In genomic region chr17:16689731-16690281, GRCh38 we compare ENCODE assay signal across 8 cellular contexts. TPM values are rescaled to one million over a fixed set of nuclear protein-coding genes. Genes with fewer than 3 reads are reported as not detected.
DNase-seq lines count a peak whose midpoint lies in the region; ATAC-seq, FAIRE-seq and TF ChIP-seq lines count a peak whose summit lies in the region.
"Not testable (repeated sequence)": the region's sequence is repeated elsewhere in the genome, so short reads cannot be mapped to it uniquely, and the experiment has no call there.

Gene CCDC144A (plus strand): TSS chr17:16690241. CDS start chr17:16690401, 160 bp downstream.

- BruUV-seq in GM12878 (replicated peaks; lab: Mats Ljungman, UMichigan) = not testable (repeated sequence)

- not testable (repeated sequence) for H4K20me1 ChIP-seq in GM12878 (ENCODE audit: control insufficient read depth, insufficient read depth)

- ATAC-seq in A549 = peak; percentile 54 to 73; a peak in 4 of 6 replicates
- peak; percentile 59; the same call in 2 of the 3 replicates for ATAC-seq in GM12878

- RAD21 ChIA-PET in GM12878 (lab: Charles Lee; ENCODE audit: unreplicated experiment) = not testable (repeated sequence)

- not testable (repeated sequence) for H3K79me2 ChIP-seq in GM12878 (ENCODE audit: control insufficient read depth, insufficient read depth, low read length)

- in situ Hi-C loops in GM13976 (cut with MboI; ENCODE audit: low sequenced_read_pairs, unreplicated experiment); GM12878 (cut with MboI): not testable (repeated sequence)

- not testable (repeated sequence) for H3K4me3 Mint-ChIP-seq in neural crest cell

- H3K9me3 ChIP-seq in A549; Peyer's patch; GM12878 (replicated peaks; ENCODE audit: control insufficient read depth, insufficient read depth, low read length); cardiac muscle cell (ENCODE audit: low read depth): not testable (repeated sequence)

- H3K4me3 ChIP-seq in A549, GM12878, cardiac muscle cell: not testable (repeated sequence)
- peak within 1 kb of the TSS in 1 of 4 donors; percentile 30 for H3K4me3 ChIP-seq in Peyer's patch

- FAIRE-seq in A549 (lab: Jason Lieb, UNC); GM12878 (lab: Jason Lieb, UNC): not testable (repeated sequence)

- intact Hi-C loops in GM12878 (cut with micrococcal nuclease; ENCODE audit: unreplicated experiment) = not testable (repeated sequence)

- CTCF ChIA-PET in A549 (lab: Yijun Ruan, JAX) = not testable (repeated sequence)
- CTCF ChIA-PET in GM12878 (lab: Yijun Ruan, JAX) = interaction anchor here (0.6 to 1.2 kb wide), 7 partner anchors 25 to 282 kb away, joined by 3 to 6 read pairs (median 4); partner anchors contain the start of gene TNFRSF13B

- H3K27me3 Mint-ChIP-seq in neural crest cell (ENCODE audit: low read depth) = not testable (repeated sequence)

- H2AFZ ChIP-seq in GM12878 (ENCODE audit: control insufficient read depth, low read depth, low read length) = not testable (repeated sequence)

- not testable (repeated sequence) for H3K27ac Mint-ChIP-seq in neural crest cell (ENCODE audit: unreplicated experiment)

- not testable (repeated sequence) for H3K4me1 ChIP-seq in A549; Peyer's patch; GM12878 (ENCODE audit: control insufficient read depth, insufficient read depth, low read length); cardiac muscle cell (ENCODE audit: low read depth)

- not testable (repeated sequence) for H3K36me3 Mint-ChIP-seq in neural crest cell (ENCODE audit: low read depth)

- TF ChIP-seq POLR2A in A549 (IDR thresholded peaks at IDR 0.05; ENCODE audit: low read length); Peyer's patch (IDR thresholded peaks at IDR 0.05); GM12878 (IDR thresholded peaks at IDR 0.05; ENCODE audit: low read depth, low read length): not testable (repeated sequence)

- peak in 1 of 2 experiments; percentile 45; a peak in 2 of 5 replicates for TF ChIP-seq RAD21 in A549 (conservative IDR thresholded peaks at IDR 0.05 in 1 of 2, IDR thresholded peaks at IDR 0.05 in 1 of 2)
- TF ChIP-seq RAD21 in GM12878 (IDR thresholded peaks at IDR 0.05; ENCODE audit: insufficient read depth, low read depth, low read length) = 0 out of 2 replicates have a peak, but pooled peaks have one; percentile 19

- 82% methylated on average over 25 of the region's 33 CpGs for WGBS in A549 (ENCODE audit: missing lambda C conversion rate)
- WGBS in GM12878 (ENCODE audit: insufficient coverage, insufficient replicate concordance, low lambda C conversion rate, missing lambda C conversion rate) = 42% methylated on average over 28 of the region's 33 CpGs

- not testable (repeated sequence) for H3K9me3 Mint-ChIP-seq in neural crest cell

- DNase-seq in A549 (ENCODE audit: low read depth in 1 of 2, low spot score in 1 of 2) (peak in 1 of 2 experiments; percentile 34), GM13976 (ENCODE audit: low spot score) (peak; percentile 68), Peyer's patch (peak in 1 of 3 donors; percentile 54), cardiac muscle cell (ENCODE audit: low read depth in 1 of 2, low spot score in 1 of 2) (peak in 1 of 2 donors; percentile 76)
- peak; percentile 68 for DNase-seq in activated CD8-positive, alpha-beta memory T cell treated with anti-CD3 and anti-CD28 coated beads for 24 hours
- DNase-seq in GM12878 (ENCODE audit: low read depth, low spot score); neural crest cell (ENCODE audit: low read depth, low spot score): not testable (repeated sequence)
- DNase-seq in stimulated activated CD4-positive, alpha-beta T cell treated with anti-CD3 and anti-CD28 coated beads, TNF-alpha, amount 100 ng/mL, for 48 hours (ENCODE audit: low read depth in 3 of 3) = peak; percentile 62 to 71 (median 71)

- TF ChIP-seq CTCF in A549 (IDR thresholded peaks at IDR 0.05) (peak; percentile 33; the same call in 1 of the 3 replicates), Peyer's patch (IDR thresholded peaks at IDR 0.05) (peak in 5 of 6 experiments; percentile 5 to 73 (median 50)), GM12878 (IDR thresholded peaks at IDR 0.05 in 2 of 3, conservative IDR thresholded peaks at IDR 0.05 in 1 of 3; ENCODE audit: control insufficient read depth in 2 of 3, extremely low read depth in 1 of 3, insufficient read depth in 1 of 3, low read depth in 3 of 3, low read length in 3 of 3) (peak; percentile 45 to 62 (median 60)), cardiac muscle cell (IDR thresholded peaks at IDR 0.05; ENCODE audit: low read depth, low read length) (peak; percentile 59), neural crest cell (conservative IDR thresholded peaks at IDR 0.05) (peak; percentile 60)
- TF ChIP-seq CTCF in GM13976 (IDR thresholded peaks at IDR 0.05; ENCODE audit: borderline replicate concordance, control extremely low read depth, extremely low read depth, insufficient read depth, missing control alignments) = not testable (repeated sequence)

- H3K36me3 ChIP-seq in Peyer's patch; GM12878 (ENCODE audit: control insufficient read depth in 2 of 2, insufficient read depth in 2 of 2, low read length in 1 of 2); cardiac muscle cell: not testable (repeated sequence)

- not testable (repeated sequence) for H3K4me2 ChIP-seq in A549; GM12878 (ENCODE audit: control insufficient read depth, insufficient read depth)

- not testable (repeated sequence) for H3K27me3 ChIP-seq in Peyer's patch; GM12878 (replicated peaks in 1 of 2; ENCODE audit: control insufficient read depth in 2 of 2, insufficient read depth in 2 of 2, low read length in 1 of 2); cardiac muscle cell

- H3K27ac ChIP-seq in A549; Peyer's patch; GM12878 (ENCODE audit: control insufficient read depth, insufficient read depth); cardiac muscle cell: not testable (repeated sequence)

- not testable (repeated sequence) for H3K4me1 Mint-ChIP-seq in neural crest cell

- H3K9ac ChIP-seq in GM12878 (ENCODE audit: control insufficient read depth, insufficient read depth, low read length) = not testable (repeated sequence)

- POLR2A ChIA-PET in A549 (lab: Yijun Ruan, JAX); GM12878 (lab: Charles Lee): not testable (repeated sequence)

- TF ChIP-seq EP300 in A549 (IDR thresholded peaks at IDR 0.05); GM12878 (IDR thresholded peaks at IDR 0.05; ENCODE audit: borderline replicate concordance in 1 of 2, control insufficient read depth in 1 of 2, low read depth in 2 of 2, low read length in 2 of 2): not testable (repeated sequence)

- SMC1A ChIA-PET in GM12878 (lab: Charles Lee; ENCODE audit: uncharacterized antibody, unreplicated experiment) = not testable (repeated sequence)

TF ChIP-seq in GM12878, 131 proteins besides CTCF, POLR2A, EP300 and RAD21:
- TF ChIP-seq SMC3 (IDR thresholded peaks at IDR 0.05; ENCODE audit: borderline replicate concordance, low read length) (peak; percentile 40; the same call in 1 of the 2 replicates), CREB1 (IDR thresholded peaks at IDR 0.05; ENCODE audit: low read depth) (0 out of 2 replicates have a peak, but pooled peaks have one; percentile 17)

RNA-seq across cellular contexts. Expression of gene CCDC144A, which starts in this region (rescaled TPM):
- polyA plus RNA-seq in A549 (2011; rRNA removed) (9.2 and 12.7 TPM in 2 replicates), A549 (2017; fragmentation: RNase III; extraction: RNeasy Plus Mini Kit Qiagen cat#74134 plus additional on column Dnase treatment) (2.4 to 3.1 TPM (median 2.5 TPM) in 3 replicates), GM12878 (2011; rRNA removed) (0.34 and 0.40 TPM in 2 replicates), GM12878 (2014; fragmentation: Illumina TruSeq; extraction: Trizol) (1.1 and 1.5 TPM in 2 replicates), GM12878 (2014; fragmentation: Nextera tagmentation; extraction: Ambion mirVana) (under 1 TPM; 0.05 to 0.18 TPM), GM12878 (2014; rRNA removed) (0.61 and 0.80 TPM in 2 replicates), GM12878 (2016; fragmentation: Nextera tagmentation; extraction: Ambion mirVana) (under 1 TPM; 0.71 to 0.87 TPM), cardiac muscle cell (0.24 and 1.1 TPM in 2 replicates)
- 0.39 and 0.48 TPM in 2 replicates for polyA plus RNA-seq in A549 (2012; cell fraction: cytosol; rRNA removed)
- polyA plus RNA-seq in A549 (2012; cell fraction: nucleus; rRNA removed) = 2.0 and 3.0 TPM in 2 replicates
- 10.1 and 12.5 TPM in 2 replicates for polyA minus RNA-seq in A549 (2011; rRNA and poly(A)+ RNA removed)
- total RNA-seq in Peyer's patch (1 to 10 TPM; 2.6 to 8.2 (median 4.9) TPM), GM12878 (2014; rRNA removed) (1.0 and 1.5 TPM in 2 replicates), GM12878 (2014; rRNA removed; fragmentation: Illumina TruSeq; extraction: Trizol) (1.7 and 1.8 TPM in 2 replicates), GM12878 (2021) (0.92 and 1.3 TPM in 2 replicates), cardiac muscle cell (0.11 and 0.15 TPM in 2 replicates), neural crest cell (1.3 and 1.6 TPM in 2 replicates)
- total RNA-seq in GM12878 (2013; cell fraction: nucleolus; rRNA removed) = 3.6 and 4.6 TPM in 2 replicates
- 3.0 TPM for polyA plus RNA-seq in GM12878 (2011; ENCODE audit: low read depth)
- 0.02 and 0.10 TPM in 2 replicates for polyA plus RNA-seq in GM12878 (2011; cell fraction: cytosol; rRNA removed)
- polyA plus RNA-seq in GM12878 (2011; cell fraction: nucleus; rRNA removed) = 1.4 TPM in 2 replicates
- polyA plus RNA-seq in GM12878 (2012) = 4.7 and 5.3 TPM in 2 replicates
- polyA minus RNA-seq in GM12878 (2011; rRNA and poly(A)+ RNA removed) = 0.66 and 1.1 TPM in 2 replicates
- not detected in 2 replicates for polyA minus RNA-seq in GM12878 (2011; cell fraction: cytosol; rRNA and poly(A)+ RNA removed)
- polyA minus RNA-seq in GM12878 (2011; cell fraction: nucleus; rRNA and poly(A)+ RNA removed) = 1.5 and 2.7 TPM in 2 replicates
